29 cellular contexts compared by ENCODE assay signal in the genomic region with DNA sequence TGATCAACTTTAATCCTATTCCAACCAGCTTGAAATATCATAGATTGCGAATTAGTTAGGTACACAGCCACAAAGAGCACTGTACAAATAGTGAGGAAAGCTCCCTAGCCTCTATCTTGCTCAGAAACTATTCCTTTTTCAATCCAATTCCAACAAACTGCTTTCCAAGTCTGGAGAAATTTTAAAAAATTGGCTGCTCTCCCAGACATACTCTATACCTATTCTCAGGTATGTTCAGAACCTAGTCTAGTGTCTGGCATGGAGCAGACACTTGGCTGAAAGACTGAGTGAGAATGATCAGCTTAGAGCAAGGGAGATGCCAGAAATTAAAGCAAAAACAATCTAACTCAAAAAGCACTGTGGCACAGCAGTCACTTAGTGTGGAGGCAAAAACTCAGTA.
"Had no signal": no experiment of that assay in that cellular context is flagged by ENCODE, and none has a peak within 500 bp of the region (broad histone marks: within the 10 kb centered on the region; RNA-seq: fewer than 3 reads in every experiment).

No MANE protein-coding gene starts in this region.

- H3K27ac ChIP-seq: ascending aorta, SJCRH30, SK-N-MC, WERI-Rb-1 had no signal

- ATAC-seq: activated CD8-positive, alpha-beta memory T cell treated with anti-CD3 and anti-CD28 coated beads, Interleukin-2, amount 10 ng/mL, durations not matched to agents 7 days and 5 days; activated T-cell treated with anti-CD3 and anti-CD28 coated beads, Interleukin-2, amount 50 U/mL, for 72 hours; activated T-helper 17 cell treated with anti-CD3 and anti-CD28 coated beads, Interleukin-2, amount 50 U/mL, for 72 hours; K562; Panc1 had no signal

- FAIRE-seq: bronchial epithelial cell, K562 had no signal

- H3K4me3 ChIP-seq: ascending aorta, K562, SJCRH30, SK-N-MC had no signal

- H3K9me3 ChIP-seq: ascending aorta, SJCRH30 had no signal

- H3K36me3 ChIP-seq: ascending aorta, SJCRH30, WERI-Rb-1 had no signal

- H3K4me1 ChIP-seq: SJCRH30 had no signal

- H3K27me3 ChIP-seq: ascending aorta, SJCRH30 had no signal

- DNase-seq: activated CD4-positive, alpha-beta memory T cell treated with anti-CD3 and anti-CD28 coated beads, Interleukin-2, amount 10 ng/mL, durations not matched to agents 7 days and 5 days; activated CD4-positive, alpha-beta T cell treated with anti-CD3 and anti-CD28 coated beads for 1 hour; activated CD4-positive, alpha-beta T cell treated with anti-CD3 and anti-CD28 coated beads for 48 hours; activated CD4-positive, CD25-positive, alpha-beta regulatory T cell; activated CD8-positive, alpha-beta memory T cell treated with anti-CD3 and anti-CD28 coated beads for 24 hours; activated CD8-positive, alpha-beta memory T cell treated with anti-CD3 and anti-CD28 coated beads, Interleukin-2, amount 10 ng/mL, durations not matched to agents 7 days and 5 days; activated effector memory CD4-positive, alpha-beta T cell treated with anti-CD3 and anti-CD28 coated beads, Interleukin-2, amount 50 U/mL, for 16 hours; activated naive CD4-positive, alpha-beta T cell; activated naive CD8-positive, alpha-beta T cell treated with anti-CD3 and anti-CD28 coated beads, Interleukin-2, amount 10 ng/mL, durations not matched to agents 7 days and 5 days; activated T-cell treated with anti-CD3 and anti-CD28 coated beads, Interleukin-2, amount 50 U/mL, for 1 hour; activated T-cell treated with anti-CD3 and anti-CD28 coated beads, Interleukin-2, amount 50 U/mL, for 72 hours; amygdala; caudate nucleus; cerebellar nuclear complex; NCI-H1436 treated with DMSO at 0.1 percent for 48 hours; NCI-H1694 treated with DMSO at 0.1 percent for 48 hours; NCI-H2029; NCI-H345; NCI-H524 treated with DMSO at 0.1 percent for 48 hours; SHP77; SJCRH30; T1000; WERI-Rb-1 had no signal
